In genomic region chr12:42382013-42382696, GRCh38 we compare ENCODE assay signal across 17 cellular contexts. TPM values are rescaled to one million over a fixed set of nuclear protein-coding genes. Genes with fewer than 3 reads are reported as not detected.
DNase-seq lines count a peak whose midpoint lies in the region; ATAC-seq, FAIRE-seq and TF ChIP-seq lines count a peak whose summit lies in the region.
"Had no signal": no experiment of that assay in that cellular context is flagged by ENCODE, and none has a peak within 500 bp of the region (broad histone marks: within the 10 kb centered on the region; RNA-seq: fewer than 3 reads in every experiment).

No MANE protein-coding gene starts in this region.

- no peak overlapping the region for H3K14ac ChIP-seq in H9 (ENCODE audit: insufficient read depth, low read length)

- no peak overlapping the region for H3K56ac ChIP-seq in H9 (ENCODE audit: insufficient read length, low read depth, low read length)

- H3K4me3 ChIP-seq in astrocyte (ENCODE audit: insufficient read depth, low read depth, low read length) = no peak overlapping the region
- H3K4me3 ChIP-seq in lower lobe of right lung = no peak overlapping the region
- H3K4me3 ChIP-seq in stomach = no peak overlapping the region

- ATAC-seq in lower lobe of right lung = peak; percentile 56 to 57
- ATAC-seq: activated CD8-positive, alpha-beta T cell treated with anti-CD3 and anti-CD28 coated beads, Interleukin-2, amount 10 ng/mL, durations not matched to agents 7 days and 5 days; CD8-positive, alpha-beta T cell; HCT116 had no signal

- no peak overlapping the region for H3K18ac ChIP-seq in H9 (ENCODE audit: insufficient read length, low read depth, low read length)

- no peaks in the 10 kb centered on the region for H4K20me1 ChIP-seq in H9 (ENCODE audit: control insufficient read depth, insufficient read depth, insufficient read length)
- H4K20me1 ChIP-seq in astrocyte (ENCODE audit: insufficient read depth, low read length) = peaks cover 5% of the 10 kb centered on the region

- H2AFZ ChIP-seq in H9 (ENCODE audit: low read length) = no peak overlapping the region
- no peak overlapping the region for H2AFZ ChIP-seq in astrocyte (ENCODE audit: low read depth, low read length)

- TF ChIP-seq EP300 in stomach (IDR thresholded peaks at IDR 0.05) = no peak

- no peaks in the 10 kb centered on the region for H3K9me3 ChIP-seq in H9 (ENCODE audit: control insufficient read depth, low read depth, low read length)
- no peaks in the 10 kb centered on the region for H3K9me3 ChIP-seq in astrocyte (ENCODE audit: insufficient read depth, low read depth, low read length)
- no peaks in the 10 kb centered on the region for H3K9me3 ChIP-seq in lower lobe of right lung
- no peaks in the 10 kb centered on the region for H3K9me3 ChIP-seq in stomach

- H3K27ac ChIP-seq in H9 (ENCODE audit: insufficient read length, low read depth, low read length) (peak overlapping the region; percentile 20), astrocyte (ENCODE audit: low read depth, low read length) (no peak overlapping the region), lower lobe of right lung (no peak overlapping the region), stomach (no peak overlapping the region)

- no peak overlapping the region for H3T11ph ChIP-seq in H9 (ENCODE audit: low read length)

- H3K79me1 ChIP-seq in H9 (ENCODE audit: insufficient read depth, low read depth, low read length, poor library complexity, severe bottlenecking) = no peaks in the 10 kb centered on the region

- TF ChIP-seq POLR2A in stomach (IDR thresholded peaks at IDR 0.05) = no peak

- no peak overlapping the region for H4K91ac ChIP-seq in H9 (ENCODE audit: insufficient read length, low read depth, low read length)

- no peak overlapping the region for H2BK20ac ChIP-seq in H9 (ENCODE audit: low read depth, low read length, poor library complexity, severe bottlenecking)

- no peak overlapping the region for H4K5ac ChIP-seq in H9 (ENCODE audit: insufficient read length, low read depth, low read length)

- H3K23ac ChIP-seq in H9 (ENCODE audit: insufficient read length, low read depth, low read length) = no peak overlapping the region

- H3K36me3 ChIP-seq in astrocyte (ENCODE audit: insufficient read depth, low read length) = no peaks in the 10 kb centered on the region
- peaks cover 7% of the 10 kb centered on the region for H3K36me3 ChIP-seq in lower lobe of right lung
- peaks cover 0 to 17% (median 8%) of the 10 kb centered on the region in 4 donors for H3K36me3 ChIP-seq in stomach

- H3K4me2 ChIP-seq in H9 (ENCODE audit: insufficient read depth, insufficient read length, low read length) (no peak overlapping the region), astrocyte (ENCODE audit: low read length) (no peak overlapping the region)

- H2AK5ac ChIP-seq in H9 (ENCODE audit: insufficient read length, low read length) = no peak overlapping the region

- H3K9me3 Mint-ChIP-seq in H9 = no peaks in the 10 kb centered on the region
- no peaks in the 10 kb centered on the region for H3K9me3 Mint-ChIP-seq in astrocyte (ENCODE audit: unreplicated experiment)
- H3K9me3 Mint-ChIP-seq: activated naive CD4-positive, alpha-beta T cell treated with anti-CD3 and anti-CD28 coated beads for 36 hours; CD8-positive, alpha-beta T cell; immature natural killer cell had no signal

- no peaks in the 10 kb centered on the region for H3K79me2 ChIP-seq in H9 (ENCODE audit: insufficient read depth, low read length)
- H3K79me2 ChIP-seq in astrocyte (ENCODE audit: insufficient read depth, low read length) = no peaks in the 10 kb centered on the region

- H3K9ac ChIP-seq in H9 (ENCODE audit: extremely low read depth, insufficient read length, low read length) (no peak overlapping the region), astrocyte (ENCODE audit: low read length) (no peak overlapping the region)

- H3K27me3 ChIP-seq in H9 (ENCODE audit: insufficient read depth, low read length) (no peaks in the 10 kb centered on the region), astrocyte (ENCODE audit: insufficient read depth, low read length) (no peaks in the 10 kb centered on the region), lower lobe of right lung (ENCODE audit: low read depth) (no peaks in the 10 kb centered on the region), stomach (no peaks in the 10 kb centered on the region)

- H3K4me1 ChIP-seq in H9 (ENCODE audit: insufficient read depth, low read length) (peaks cover 2% of the 10 kb centered on the region; the same call in 1 of the 2 replicates), astrocyte (ENCODE audit: insufficient read depth, low read length) (no peaks in the 10 kb centered on the region), lower lobe of right lung (no peaks in the 10 kb centered on the region), stomach (peaks cover 0 to 21% (median 8%) of the 10 kb centered on the region in 4 donors)

- H2BK12ac ChIP-seq in H9 (ENCODE audit: insufficient read length, low read depth, low read length) = no peak overlapping the region

- H3K4me3 Mint-ChIP-seq in H9 (no peak overlapping the region), astrocyte (ENCODE audit: unreplicated experiment) (no peak overlapping the region)
- H3K4me3 Mint-ChIP-seq: activated CD8-positive, alpha-beta T cell treated with anti-CD3 and anti-CD28 coated beads, Interleukin-2, amount 10 ng/mL, durations not matched to agents 7 days and 5 days; activated naive CD4-positive, alpha-beta T cell treated with anti-CD3 and anti-CD28 coated beads for 36 hours; CD8-positive, alpha-beta T cell; immature natural killer cell had no signal

- H3K27me3 Mint-ChIP-seq in H9 (ENCODE audit: low read depth) (no peaks in the 10 kb centered on the region), astrocyte (ENCODE audit: low read depth, unreplicated experiment) (no peaks in the 10 kb centered on the region)

- peaks cover 18 to 20% of the 10 kb centered on the region in 2 experiments for H3K4me1 Mint-ChIP-seq in H9
- peaks cover 2% of the 10 kb centered on the region for H3K4me1 Mint-ChIP-seq in astrocyte (ENCODE audit: low read depth, unreplicated experiment)

- no peak overlapping the region for H4K8ac ChIP-seq in H9 (replicated peaks; ENCODE audit: insufficient read length, low read depth, low read length)

- peak; percentile 59 to 62 for DNase-seq in AML-193 (lab: John Stamatoyannopoulos, UW)
- no peak for DNase-seq in H9
- no peak for DNase-seq in astrocyte (ENCODE audit: low read depth)
- DNase-seq in lower lobe of right lung = no peak
- DNase-seq in NCI-H446 treated with DMSO at 0.1 percent for 48 hours (lab: John Stamatoyannopoulos, UW) = no peak
- DNase-seq in NCI-H1436 treated with DMSO at 0.1 percent for 48 hours (lab: John Stamatoyannopoulos, UW) = no peak
- DNase-seq in occipital lobe (lab: John Stamatoyannopoulos, UW) = no peak
- DNase-seq in stomach = no peak
- DNase-seq: activated CD8-positive, alpha-beta T cell treated with anti-CD3 and anti-CD28 coated beads, Interleukin-2, amount 10 ng/mL, durations not matched to agents 7 days and 5 days; activated naive CD4-positive, alpha-beta T cell treated with anti-CD3 and anti-CD28 coated beads for 36 hours; CD8-positive, alpha-beta T cell; immature natural killer cell; NCI-H2227 treated with DMSO at 0.1 percent for 48 hours; retina; stimulated activated CD4-positive, alpha-beta T cell treated with anti-CD3 and anti-CD28 coated beads, Interleukin-4, amount 100 ng/mL, for 4 hours; stimulated activated naive CD4-positive, alpha-beta T cell had no signal

- H3K4ac ChIP-seq in H9 (ENCODE audit: low read depth, low read length) = no peak overlapping the region

- H3K27ac Mint-ChIP-seq in H9 = peak overlapping the region; percentile 1 to 82 (median 32); a peak in 6 of 7 replicates
- no peak overlapping the region for H3K27ac Mint-ChIP-seq in astrocyte (ENCODE audit: unreplicated experiment)
- H3K27ac Mint-ChIP-seq: activated CD8-positive, alpha-beta T cell treated with anti-CD3 and anti-CD28 coated beads, Interleukin-2, amount 10 ng/mL, durations not matched to agents 7 days and 5 days; activated naive CD4-positive, alpha-beta T cell treated with anti-CD3 and anti-CD28 coated beads for 36 hours; CD8-positive, alpha-beta T cell had no signal

- no peak overlapping the region for H2BK15ac ChIP-seq in H9 (ENCODE audit: low read depth, low read length)

- peaks cover 0 to 6% (median 0%) of the 10 kb centered on the region in 3 experiments; a peak in 2 of 7 replicates for H3K36me3 Mint-ChIP-seq in H9 (ENCODE audit: insufficient read depth in 1 of 3, low read depth in 3 of 3)
- H3K36me3 Mint-ChIP-seq in astrocyte (ENCODE audit: low read depth, unreplicated experiment) = peaks cover 8% of the 10 kb centered on the region

- no peaks in the 10 kb centered on the region for H3K23me2 ChIP-seq in H9 (ENCODE audit: insufficient read length, low read depth, low read length, poor library complexity, severe bottlenecking)

- FAIRE-seq in astrocyte (lab: Jason Lieb, UNC) = peak; percentile 43

- H2BK120ac ChIP-seq in H9 (ENCODE audit: low read depth, low read length, poor library complexity, severe bottlenecking) = no peak overlapping the region

- no CpG with 5 or more reads among the region's 2 CpGs for WGBS in H9 (ENCODE audit: extremely low coverage, insufficient read length, low lambda C conversion rate)
- 83 to 92% (median 88%) methylated on average over 2 of the region's 2 CpGs for WGBS in stomach, 5 donors

- intact Hi-C loops in lower lobe of right lung (cut with DNase I) (no loop called here), stomach (cut with DNase I; ENCODE audit: low total_unique reads) (no loop called here)

- H2BK5ac ChIP-seq in H9 (ENCODE audit: insufficient read length, low read length) = no peak overlapping the region

- TF ChIP-seq CTCF in H9 (conservative IDR thresholded peaks at IDR 0.05) (no peak), astrocyte (IDR thresholded peaks at IDR 0.05; ENCODE audit: insufficient read depth, low read depth, low read length) (no peak), lower lobe of right lung (IDR thresholded peaks at IDR 0.05) (no peak), stomach (IDR thresholded peaks at IDR 0.05) (no peak)

RNA-seq across cellular contexts. Expression of gene PPHLN1, which starts 56.2 kb away (rescaled TPM):
- total RNA-seq in H9 (2021) = 59.2 and 66.2 TPM in 2 replicates
- 56.9 and 65.3 TPM in 2 replicates for total RNA-seq in astrocyte
- total RNA-seq in lower lobe of right lung = 45.5 TPM
- total RNA-seq in occipital lobe = 76.0 TPM
- 100 to 1,000 TPM in 2 of 5 donors, 10 to 100 TPM in 3; 29.8 to 213 (median 99.5) TPM for total RNA-seq in stomach
- 10 to 100 TPM; 23.5 to 29.6 (median 26.3) TPM for polyA plus RNA-seq in stomach

RNA-seq across cellular contexts. Expression of gene ZCRB1, which starts 56.3 kb away (rescaled TPM):
- total RNA-seq in H9 (2021) = 59.6 and 71.5 TPM in 2 replicates
- total RNA-seq in astrocyte = 45.8 and 50.7 TPM in 2 replicates
- 43.5 TPM for total RNA-seq in lower lobe of right lung
- total RNA-seq in occipital lobe = 15.0 TPM
- total RNA-seq in stomach = 10 to 100 TPM in 3 of 5 donors, 1 to 10 TPM in 1, under 1 TPM in 1; 0.58 to 46.1 (median 20.0) TPM
- polyA plus RNA-seq in stomach = 10 to 100 TPM; 46.6 to 97.5 (median 48.3) TPM

Comparison
In these comparisons a context has a peak if more than half of its experiments do, and no peak if none do; other contexts are left out.
1. DNase-seq: peak in AML-193 (2 of 2); none in H9 (single experiment), astrocyte (single experiment), lower lobe of right lung (single experiment), NCI-H446 treated with DMSO at 0.1 percent for 48 hours (single experiment), NCI-H1436 treated with DMSO at 0.1 percent for 48 hours (single experiment), occipital lobe (single experiment) and stomach (single experiment).